Comparison of ENCODE assay signal across 25 cellular contexts in genomic region chr6:159960485-159960884, GRCh38. TPM values are rescaled to one million over a fixed set of nuclear protein-coding genes. Genes with fewer than 3 reads are reported as not detected.
DNase-seq lines count a peak whose midpoint lies in the region; FAIRE-seq and TF ChIP-seq lines count a peak whose summit lies in the region.
"Had no signal": no experiment of that assay in that cellular context is flagged by ENCODE, and none has a peak within 500 bp of the region (broad histone marks: within the 10 kb centered on the region; RNA-seq: fewer than 3 reads in every experiment).

No MANE protein-coding gene starts in this region.

- intact Hi-C loops in CD14-positive monocyte (cut with micrococcal nuclease) = no loop called here
- intact Hi-C loops in ascending aorta (cut with DNase I) = no loop called here

- H3K4me1 ChIP-seq in ascending aorta = peaks cover 0 to 8% of the 10 kb centered on the region in 2 donors
- peaks cover 2 to 23% (median 16%) of the 10 kb centered on the region in 5 donors for H3K4me1 ChIP-seq in subcutaneous abdominal adipose tissue (ENCODE audit: control insufficient read depth in 5 of 5, insufficient read depth in 5 of 5, low read length in 5 of 5)
- H3K4me1 ChIP-seq: BE2C, body of pancreas had no signal

- DNase-seq in CD14-positive monocyte (ENCODE audit: low spot score) (no peak), ascending aorta (ENCODE audit: low spot score in 2 of 2) (no peak), GM19239 (ENCODE audit: insufficient read length, low spot score) (no peak), MV-4-11 (lab: John Stamatoyannopoulos, UW) (no peak)
- DNase-seq in stimulated activated CD4-positive, alpha-beta T cell treated with anti-CD3 and anti-CD28 coated beads, Interleukin-4, amount 100 ng/mL, for 4 hours = no peak
- DNase-seq: activated CD4-positive, alpha-beta memory T cell treated with anti-CD3 and anti-CD28 coated beads for 36 hours; activated CD4-positive, alpha-beta T cell treated with anti-CD3 and anti-CD28 coated beads for 1 hour; activated CD8-positive, alpha-beta memory T cell treated with anti-CD3 and anti-CD28 coated beads, Interleukin-2, amount 50 U/mL, for 4 hours; activated naive CD4-positive, alpha-beta T cell treated with Interleukin-2 at 50 U/mL for 16 hours; BE2C; body of pancreas; CD8-positive, alpha-beta memory T cell; GOT3; hypothalamus; immature natural killer cell; KG1; left colon; NCI-H1417; NCI-H2029; stimulated activated CD4-positive, alpha-beta T cell treated with anti-CD3 and anti-CD28 coated beads, Interleukin-4, amount 100 ng/mL, for 24 hours; substantia nigra had no signal

- TF ChIP-seq CTCF in CD14-positive monocyte (IDR thresholded peaks at IDR 0.05) (no peak), ascending aorta (IDR thresholded peaks at IDR 0.05) (no peak), nephron (IDR thresholded peaks at IDR 0.05; ENCODE audit: unreplicated experiment in 3 of 3) (no peak)

- H3K9me3 Mint-ChIP-seq in CD14-positive monocyte (peaks cover 0 to 12% (median 7%) of the 10 kb centered on the region in 7 donors), nephron (no peaks in the 10 kb centered on the region)
- H3K9me3 Mint-ChIP-seq: activated CD4-positive, alpha-beta memory T cell treated with anti-CD3 and anti-CD28 coated beads for 36 hours; activated T-helper 1 cell treated with anti-CD3 and anti-CD28 coated beads, Interleukin-12 subunit alpha, Interleukin-12 subunit beta, Interleukin-2, Interleukin-4 antibody, amounts not matched to agents 30 ng/mL and 10 ng/mL and 1 ng/mL, durations not matched to agents 14 hours and 24 hours and 36 hours; immature natural killer cell had no signal

- H3K9me3 ChIP-seq in ascending aorta (no peaks in the 10 kb centered on the region), subcutaneous abdominal adipose tissue (ENCODE audit: control insufficient read depth in 5 of 5, low read length in 5 of 5) (no peaks in the 10 kb centered on the region)
- H3K9me3 ChIP-seq: BE2C, body of pancreas had no signal

- no peak overlapping the region for H3K4me3 ChIP-seq in ascending aorta
- no peak overlapping the region for H3K4me3 ChIP-seq in subcutaneous abdominal adipose tissue (ENCODE audit: low read depth in 1 of 5, low read length in 5 of 5)
- H3K4me3 ChIP-seq: body of pancreas had no signal

- no peak overlapping the region for H3K9ac ChIP-seq in subcutaneous abdominal adipose tissue (ENCODE audit: low read length in 5 of 5)

- H3K27me3 Mint-ChIP-seq in CD14-positive monocyte (ENCODE audit: low read depth in 3 of 3) (peaks cover 0 to 9% (median 1%) of the 10 kb centered on the region in 3 donors), nephron (ENCODE audit: low read depth) (peaks cover 12% of the 10 kb centered on the region)
- H3K27me3 Mint-ChIP-seq: activated CD4-positive, alpha-beta memory T cell treated with anti-CD3 and anti-CD28 coated beads for 36 hours had no signal

- H3K27me3 ChIP-seq in ascending aorta (no peaks in the 10 kb centered on the region), subcutaneous abdominal adipose tissue (ENCODE audit: control insufficient read depth in 5 of 5, insufficient read depth in 4 of 5, low read length in 5 of 5) (no peaks in the 10 kb centered on the region)
- H3K27me3 ChIP-seq: body of pancreas had no signal

- H3K4me1 Mint-ChIP-seq in CD14-positive monocyte = peaks cover 61% of the 10 kb centered on the region
- peaks cover 22% of the 10 kb centered on the region for H3K4me1 Mint-ChIP-seq in nephron
- H3K4me1 Mint-ChIP-seq: CD8-positive, alpha-beta memory T cell had no signal

- peak overlapping the region; percentile 98 to 100 (median 99) for H3K27ac Mint-ChIP-seq in CD14-positive monocyte
- H3K27ac Mint-ChIP-seq in nephron = peak overlapping the region; percentile 85 to 89 (median 89)
- H3K27ac Mint-ChIP-seq: activated CD4-positive, alpha-beta memory T cell treated with anti-CD3 and anti-CD28 coated beads for 36 hours; activated T-helper 1 cell treated with anti-CD3 and anti-CD28 coated beads, Interleukin-12 subunit alpha, Interleukin-12 subunit beta, Interleukin-2, Interleukin-4 antibody, amounts not matched to agents 30 ng/mL and 10 ng/mL and 1 ng/mL, durations not matched to agents 14 hours and 24 hours and 36 hours; immature natural killer cell; memory B cell had no signal

- no peak for FAIRE-seq in GM19239 (lab: Jason Lieb, UNC)

- H3K4me3 Mint-ChIP-seq in CD14-positive monocyte (no peak overlapping the region), nephron (no peak overlapping the region)
- H3K4me3 Mint-ChIP-seq: activated CD4-positive, alpha-beta memory T cell treated with anti-CD3 and anti-CD28 coated beads for 36 hours; activated T-helper 1 cell treated with anti-CD3 and anti-CD28 coated beads, Interleukin-12 subunit alpha, Interleukin-12 subunit beta, Interleukin-2, Interleukin-4 antibody, amounts not matched to agents 30 ng/mL and 10 ng/mL and 1 ng/mL, durations not matched to agents 14 hours and 24 hours and 36 hours; CD8-positive, alpha-beta memory T cell; immature natural killer cell; memory B cell had no signal

- peaks cover 6 to 10% of the 10 kb centered on the region in 2 donors for H3K36me3 Mint-ChIP-seq in CD14-positive monocyte
- no peaks in the 10 kb centered on the region for H3K36me3 Mint-ChIP-seq in nephron (ENCODE audit: low read depth)
- H3K36me3 Mint-ChIP-seq: activated CD4-positive, alpha-beta memory T cell treated with anti-CD3 and anti-CD28 coated beads for 36 hours; CD8-positive, alpha-beta memory T cell; immature natural killer cell had no signal

- H3K27ac ChIP-seq in ascending aorta = peak overlapping the region; percentile 76
- H3K27ac ChIP-seq in subcutaneous abdominal adipose tissue (ENCODE audit: low read depth, low read length) = peak overlapping the region; percentile 38

- no peaks in the 10 kb centered on the region for H3K36me3 ChIP-seq in ascending aorta
- H3K36me3 ChIP-seq in subcutaneous abdominal adipose tissue (ENCODE audit: control insufficient read depth in 5 of 5, insufficient read depth in 5 of 5, low read length in 5 of 5) = no peaks in the 10 kb centered on the region
- H3K36me3 ChIP-seq: BE2C had no signal

RNA-seq across cellular contexts. Expression of gene IGF2R, which starts 8.4 kb away (rescaled TPM):
- polyA plus RNA-seq in CD14-positive monocyte = 1 to 10 TPM; 6.9 to 8.2 TPM
- 104 TPM for total RNA-seq in ascending aorta
